Comparison of ENCODE assay signal across 19 cellular contexts in genomic region chr12:58095002-58095401, GRCh38.
DNase-seq lines count a peak whose midpoint lies in the region; ATAC-seq, FAIRE-seq and TF ChIP-seq lines count a peak whose summit lies in the region.
"Had no signal": no experiment of that assay in that cellular context is flagged by ENCODE, and none has a peak within 500 bp of the region (broad histone marks: within the 10 kb centered on the region; RNA-seq: fewer than 3 reads in every experiment).

No MANE protein-coding gene starts in this region.

- H3K9me3 ChIP-seq in gastroesophageal sphincter = no peaks in the 10 kb centered on the region
- H3K9me3 ChIP-seq: upper lobe of right lung had no signal

- no peak for FAIRE-seq in GM12891 (lab: Jason Lieb, UNC)

- TF ChIP-seq EP300 in gastroesophageal sphincter (IDR thresholded peaks at IDR 0.05) = no peak

- H3K27ac ChIP-seq in gastroesophageal sphincter = no peak overlapping the region
- H3K27ac ChIP-seq: upper lobe of right lung had no signal

- H3K4me1 ChIP-seq in gastroesophageal sphincter = peaks cover 0 to 8% (median 0%) of the 10 kb centered on the region in 3 donors
- H3K4me1 ChIP-seq: upper lobe of right lung had no signal

- no peaks in the 10 kb centered on the region for H3K4me1 Mint-ChIP-seq in natural killer cell
- H3K4me1 Mint-ChIP-seq: memory B cell had no signal

- ATAC-seq in GM19023 (IDR thresholded peaks at IDR 0.05; ENCODE audit: unreplicated experiment) (peak; percentile 55), HG02870 (IDR thresholded peaks at IDR 0.05; ENCODE audit: unreplicated experiment) (peak; percentile 56), natural killer cell (no peak), gastroesophageal sphincter (no peak)
- ATAC-seq: activated CD4-positive, CD25-positive, alpha-beta regulatory T cell treated with anti-CD3 and anti-CD28 coated beads, Interleukin-2, amount 50 U/mL, for 24 hours; upper lobe of right lung had no signal

- DNase-seq in GM12891 (ENCODE audit: insufficient read length, low spot score) = peak; percentile 15
- peak; percentile 46 for DNase-seq in MV-4-11 (lab: John Stamatoyannopoulos, UW)
- DNase-seq in stimulated activated naive CD4-positive, alpha-beta T cell (lab: John Stamatoyannopoulos, UW) = no peak
- DNase-seq in natural killer cell = no peak
- no peak for DNase-seq in NCI-H2029 (lab: John Stamatoyannopoulos, UW)
- DNase-seq: activated naive CD4-positive, alpha-beta T cell treated with anti-CD3 and anti-CD28 coated beads, Interleukin-2, amount 50 U/mL, for 16 hours; activated T-cell treated with anti-CD3 and anti-CD28 coated beads, Interleukin-2, amount 50 U/mL, for 24 hours; DMS79; kidney glomerular epithelial cell; NCI-H1417; NCI-H524; occipital lobe; stimulated activated CD4-positive, alpha-beta T cell treated with anti-CD3 and anti-CD28 coated beads, Interleukin-4, amount 100 ng/mL, for 24 hours; upper lobe of right lung had no signal

- no peak overlapping the region for H3K4me3 Mint-ChIP-seq in natural killer cell
- H3K4me3 Mint-ChIP-seq: activated T-cell treated with anti-CD3 and anti-CD28 coated beads, Interleukin-2, amount 50 U/mL, for 24 hours; memory B cell had no signal

- no peak overlapping the region for H3K4me3 ChIP-seq in gastroesophageal sphincter
- H3K4me3 ChIP-seq: upper lobe of right lung had no signal

- intact Hi-C loops in natural killer cell (cut with micrococcal nuclease) = no loop called here

- TF ChIP-seq CTCF in natural killer cell (IDR thresholded peaks at IDR 0.05) (no peak), gastroesophageal sphincter (IDR thresholded peaks at IDR 0.05) (no peak)

- no peak for TF ChIP-seq POLR2A in GM12891 (IDR thresholded peaks at IDR 0.05; ENCODE audit: low read depth, low read length)
- no peak for TF ChIP-seq POLR2A in gastroesophageal sphincter (IDR thresholded peaks at IDR 0.05)

- no peaks in the 10 kb centered on the region for H3K36me3 Mint-ChIP-seq in natural killer cell
- H3K36me3 Mint-ChIP-seq: memory B cell had no signal

- no peaks in the 10 kb centered on the region for H3K27me3 Mint-ChIP-seq in natural killer cell (ENCODE audit: low read depth in 2 of 2)

- no peak overlapping the region for H3K27ac Mint-ChIP-seq in natural killer cell
- H3K27ac Mint-ChIP-seq: activated T-cell treated with anti-CD3 and anti-CD28 coated beads, Interleukin-2, amount 50 U/mL, for 24 hours; memory B cell had no signal

- no peaks in the 10 kb centered on the region for H3K36me3 ChIP-seq in gastroesophageal sphincter
- H3K36me3 ChIP-seq: upper lobe of right lung had no signal

- H3K9me3 Mint-ChIP-seq in natural killer cell = no peaks in the 10 kb centered on the region
- H3K9me3 Mint-ChIP-seq: activated T-cell treated with anti-CD3 and anti-CD28 coated beads, Interleukin-2, amount 50 U/mL, for 24 hours had no signal

- WGBS in gastroesophageal sphincter (ENCODE audit: low coverage in 1 of 2), 2 donors = 94% methylated on average over 1 of the region's 1 CpG; no CpG with 5 or more reads in 1 of the 2 donors

- H3K27me3 ChIP-seq in gastroesophageal sphincter = no peaks in the 10 kb centered on the region
- H3K27me3 ChIP-seq: upper lobe of right lung had no signal

TF ChIP-seq in GM12891, 5 proteins besides CTCF, POLR2A, EP300 and RAD21:
- TF ChIP-seq SPI1 (IDR thresholded peaks at IDR 0.05; ENCODE audit: low read depth, low read length) (peak; percentile 93), PAX5 (IDR thresholded peaks at IDR 0.05; ENCODE audit: insufficient read depth, low read length, severe bottlenecking) (no peak)
TF ChIP-seq in GM12891: peak in this region for 1.

Comparison
In these comparisons a context has a peak if more than half of its experiments do, and no peak if none do; other contexts are left out.
1. DNase-seq: peak in GM12891 (single experiment) and MV-4-11 (single experiment); none in stimulated activated naive CD4-positive, alpha-beta T cell (0 of 6), natural killer cell (single experiment) and NCI-H2029 (single experiment).
2. ATAC-seq: peak in GM19023 (single experiment) and HG02870 (single experiment); none in natural killer cell (0 of 3) and gastroesophageal sphincter (single experiment).